In the genomic region with DNA sequence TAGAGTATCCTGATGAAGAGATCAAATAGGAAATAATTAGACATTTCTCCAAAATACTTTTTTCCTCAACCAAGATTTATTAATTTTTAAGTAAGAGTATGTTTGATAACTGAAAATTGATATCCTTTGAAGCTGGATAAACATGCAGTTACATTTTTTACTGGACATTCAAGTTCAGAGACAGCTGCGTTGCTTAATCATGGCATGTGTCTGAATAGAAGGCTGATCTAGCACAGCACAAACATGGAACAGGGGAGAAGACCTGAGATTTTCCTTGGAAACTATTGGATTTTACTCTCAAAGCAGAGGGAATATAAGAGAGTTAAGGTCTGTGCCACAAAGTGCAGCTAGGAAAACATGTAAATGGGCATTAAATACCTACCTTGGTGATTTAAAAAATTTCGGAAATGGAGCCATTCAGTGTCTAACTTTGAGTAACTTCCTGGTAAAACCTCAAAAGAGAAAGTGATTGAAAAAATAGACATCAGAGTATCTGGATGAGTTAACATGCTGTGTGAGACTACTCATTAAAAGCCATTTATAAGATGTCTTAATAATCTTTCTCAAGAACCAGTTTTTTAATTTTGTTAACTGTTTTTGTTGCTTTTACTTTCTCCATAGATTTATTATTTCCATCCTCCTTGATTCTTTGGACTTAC, we compare ENCODE assay signal across 15 cellular contexts. TPM values are rescaled to one million over a fixed set of nuclear protein-coding genes. Genes with fewer than 3 reads are reported as not detected.
DNase-seq lines count a peak whose midpoint lies in the region; ATAC-seq and TF ChIP-seq lines count a peak whose summit lies in the region.
"Had no signal": no experiment of that assay in that cellular context is flagged by ENCODE, and none has a peak within 500 bp of the region (broad histone marks: within the 10 kb centered on the region; RNA-seq: fewer than 3 reads in every experiment).

No MANE protein-coding gene starts in this region.

- H3K27ac ChIP-seq in GM23248 (peak overlapping the region; percentile 30), SJSA1 (peak overlapping the region; percentile 41)

- H3K4me3 ChIP-seq in GM23248 = no peak overlapping the region
- H3K4me3 ChIP-seq in SJSA1 = no peak overlapping the region

- H3K9me3 ChIP-seq in GM23248 (ENCODE audit: low read depth) (no peaks in the 10 kb centered on the region), SJSA1 (replicated peaks) (no peaks in the 10 kb centered on the region)

- H3K9ac ChIP-seq in GM23248 = no peak overlapping the region

- H3K27me3 ChIP-seq in GM23248 (replicated peaks; ENCODE audit: insufficient read depth) (no peaks in the 10 kb centered on the region), SJSA1 (replicated peaks) (no peaks in the 10 kb centered on the region)

- H4K20me1 ChIP-seq in GM23248 (ENCODE audit: insufficient read depth) = peaks cover 21% of the 10 kb centered on the region; the same call in 1 of the 2 replicates

- DNase-seq in GM10266 (ENCODE audit: extremely low spot score) (peak; percentile 28), GM23248 (no peak), SJSA1 (ENCODE audit: low read depth in 1 of 2, low spot score in 2 of 2) (no peak), myocyte (ENCODE audit: low read depth) (peak; percentile 49), GDM1 (lab: John Stamatoyannopoulos, UW) (no peak), HK-2 (ENCODE audit: unreplicated experiment) (no peak)
- DNase-seq: activated T-cell treated with anti-CD3 and anti-CD28 coated beads, Interleukin-2, amount 50 U/mL, for 1 hour; COR-L47; hypothalamus; NCI-H2171; posterior cingulate gyrus; RPMI8226; stimulated activated CD4-positive, alpha-beta T cell treated with anti-CD3 and anti-CD28 coated beads, Interleukin-2, amount 100 ng/mL, for 48 hours had no signal

- no peak for ATAC-seq in GM21526 (IDR thresholded peaks at IDR 0.05; ENCODE audit: low FRiP score, unreplicated experiment)
- ATAC-seq in HG03565 (IDR thresholded peaks at IDR 0.05; ENCODE audit: unreplicated experiment) = no peak

- H2AFZ ChIP-seq in GM23248 = no peak overlapping the region

- peaks cover 100% of the 10 kb centered on the region for H3K79me2 ChIP-seq in GM23248 (ENCODE audit: insufficient read depth)

- peaks cover 97% of the 10 kb centered on the region for H3F3A ChIP-seq in GM23248 (ENCODE audit: insufficient read depth)

- in situ Hi-C loops in GM23248 (cut with MboI) = no loop called here

- H3K4me2 ChIP-seq in GM23248 (ENCODE audit: unreplicated experiment) = no peak overlapping the region

- WGBS in GM23248 (ENCODE audit: low coverage in 1 of 2, low lambda C conversion rate in 2 of 2, missing lambda C conversion rate in 2 of 2), 2 experiments = 67 to 73% methylated on average over 2 of the region's 2 CpGs

- H3K36me3 ChIP-seq in GM23248 (ENCODE audit: low read depth) (peaks cover 49% of the 10 kb centered on the region), SJSA1 (peaks cover 43% of the 10 kb centered on the region)

- H3K9me2 ChIP-seq in GM23248 (ENCODE audit: insufficient read depth) = no peaks in the 10 kb centered on the region

- no peak for TF ChIP-seq CTCF in GM10266 (IDR thresholded peaks at IDR 0.05; ENCODE audit: control insufficient read depth, insufficient read depth, low read depth, missing control alignments)

- H3K4me1 ChIP-seq in GM23248 (ENCODE audit: insufficient read depth) (peaks cover 38% of the 10 kb centered on the region), SJSA1 (replicated peaks) (peaks cover 47% of the 10 kb centered on the region)

RNA-seq across cellular contexts. Expression of a gene that starts 31.8 kb away (rescaled TPM):
- total RNA-seq in GM23248 (2014; rRNA removed; shearing (Covaris generic)) = 485 and 499 TPM in 2 replicates
- 76.4 and 77.4 TPM in 2 replicates for polyA plus RNA-seq in GM23248 (2016; fragmentation: Nextera tagmentation; extraction: Ambion mirVana)
- 245 and 249 TPM in 2 replicates for total RNA-seq in SJSA1 (2014; rRNA removed; shearing (Covaris generic))
- total RNA-seq in myocyte = 38.8 and 41.2 TPM in 2 replicates
- polyA plus RNA-seq in myocyte (2012) = 158 TPM

Comparison
In these comparisons a context has a peak if more than half of its experiments do, and no peak if none do; other contexts are left out.
1. DNase-seq: peak in GM10266 (single experiment) and myocyte (single experiment); none in GM23248 (single experiment), SJSA1 (0 of 2), GDM1 (single experiment) and HK-2 (single experiment).